Comparison of ENCODE assay signal across 1 cellular context in the genomic region with DNA sequence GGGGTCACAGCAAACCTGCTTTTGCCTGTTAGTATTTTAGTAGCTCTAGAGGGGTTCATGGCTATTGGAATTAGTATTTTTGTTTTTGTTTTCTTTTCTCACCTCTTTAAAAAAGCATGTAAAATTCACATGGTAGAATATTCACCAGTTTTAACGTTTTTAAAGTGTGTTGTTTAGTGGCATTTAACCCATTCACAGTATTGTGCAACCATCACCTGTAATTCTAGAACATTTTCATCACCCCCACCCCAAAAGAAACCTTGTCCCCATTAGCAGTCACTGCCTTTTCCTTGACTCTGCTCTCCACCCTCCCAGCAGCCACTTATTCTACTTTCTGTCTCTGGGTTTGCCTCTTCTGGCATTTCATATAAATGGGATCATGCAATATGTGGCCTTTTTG.
TF ChIP-seq lines count a peak whose summit lies in the region.

No MANE protein-coding gene starts in this region.

TF ChIP-seq in H1, 55 proteins besides CTCF, POLR2A, EP300 and RAD21:
- TF ChIP-seq, protein P1, sequence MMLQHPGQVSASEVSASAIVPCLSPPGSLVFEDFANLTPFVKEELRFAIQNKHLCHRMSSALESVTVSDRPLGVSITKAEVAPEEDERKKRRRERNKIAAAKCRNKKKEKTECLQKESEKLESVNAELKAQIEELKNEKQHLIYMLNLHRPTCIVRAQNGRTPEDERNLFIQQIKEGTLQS (IDR thresholded peaks at IDR 0.05; ENCODE audit: insufficient read depth, low read depth, low read length), result no peak
- TF ChIP-seq SIX5 (IDR thresholded peaks at IDR 0.05; ENCODE audit: low read depth, low read length) (no peak), TAF1 (IDR thresholded peaks at IDR 0.05; ENCODE audit: low read depth, low read length) (no peak), CHD2 (IDR thresholded peaks at IDR 0.05; ENCODE audit: low read length) (no peak), NRF1 (IDR thresholded peaks at IDR 0.05; ENCODE audit: low read depth, low read length) (no peak)
- TF ChIP-seq, protein P2, sequence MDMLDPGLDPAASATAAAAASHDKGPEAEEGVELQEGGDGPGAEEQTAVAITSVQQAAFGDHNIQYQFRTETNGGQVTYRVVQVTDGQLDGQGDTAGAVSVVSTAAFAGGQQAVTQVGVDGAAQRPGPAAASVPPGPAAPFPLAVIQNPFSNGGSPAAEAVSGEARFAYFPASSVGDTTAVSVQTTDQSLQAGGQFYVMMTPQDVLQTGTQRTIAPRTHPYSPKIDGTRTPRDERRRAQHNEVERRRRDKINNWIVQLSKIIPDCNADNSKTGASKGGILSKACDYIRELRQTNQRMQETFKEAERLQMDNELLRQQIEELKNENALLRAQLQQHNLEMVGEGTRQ (IDR thresholded peaks at IDR 0.05; ENCODE audit: low read length), result no peak
TF ChIP-seq in H1: peak in this region for 0.
